ENCODE assay signal across 26 cellular contexts in the genomic region with DNA sequence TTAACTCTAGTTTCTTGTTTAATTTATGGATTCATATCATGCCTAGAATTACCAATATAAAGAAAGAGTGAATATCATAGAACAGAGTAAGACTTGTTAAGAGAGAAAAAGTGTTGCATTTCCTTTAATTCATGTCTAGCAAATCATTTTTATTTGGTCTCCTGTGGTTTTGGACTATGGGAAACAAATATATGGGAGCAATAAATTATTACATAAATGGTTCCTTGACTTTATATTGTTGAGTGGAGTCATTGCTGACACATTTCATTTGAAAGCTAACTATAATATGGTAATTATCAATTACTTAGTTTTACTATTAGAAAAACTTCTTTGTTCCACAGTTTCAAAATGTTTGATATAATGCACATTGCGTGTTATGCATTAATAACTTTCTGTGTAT.
"Had no signal": no experiment of that assay in that cellular context is flagged by ENCODE, and none has a peak within 500 bp of the region (broad histone marks: within the 10 kb centered on the region; RNA-seq: fewer than 3 reads in every experiment).

No MANE protein-coding gene starts in this region.

- H3K4me3 ChIP-seq: left lung, lower lobe of right lung, pancreas, prostate gland, spleen, suprapubic skin, thoracic aorta, tibial artery, upper lobe of right lung had no signal

- H3K36me3 ChIP-seq: prostate gland had no signal

- ATAC-seq: left colon; left lung; lower lobe of right lung; naive thymus-derived CD8-positive, alpha-beta T cell; pancreas; right cardiac atrium; sciatic nerve; stimulated activated effector memory CD8-positive, alpha-beta T cell treated with anti-CD3 and anti-CD28 coated beads, Interleukin-12 subunit alpha, Interleukin-12 subunit beta, amount 100 ng/mL, for 72 hours; upper lobe of right lung had no signal

- H3K9me3 ChIP-seq: left lung, lower lobe of right lung, pancreas, prostate gland, spleen, suprapubic skin, thoracic aorta, tibial artery, upper lobe of right lung had no signal

- DNase-seq: hypothalamus; immature natural killer cell; kidney; left colon; left lung; lower lobe of right lung; mammary epithelial cell; mesenchymal stem cell; naive thymus-derived CD8-positive, alpha-beta T cell; nucleus accumbens; pancreas; posterior cingulate gyrus; retina; right cardiac atrium; small intestine; spleen; stimulated activated CD4-positive, alpha-beta T cell treated with anti-CD3 and anti-CD28 coated beads, Interleukin-4, amount 100 ng/mL, for 24 hours; stimulated activated naive CD4-positive, alpha-beta T cell; tibial artery; trophoblast cell; upper lobe of right lung had no signal

- H3K27ac ChIP-seq: left lung, lower lobe of right lung, pancreas, prostate gland, spleen, suprapubic skin, thoracic aorta, tibial artery, upper lobe of right lung had no signal
